23 cellular contexts compared by ENCODE assay signal in genomic region chr18:13184396-13184795, GRCh38. TPM values are rescaled to one million over a fixed set of nuclear protein-coding genes. Genes with fewer than 3 reads are reported as not detected.
A peak's percentile ranks its signal among the peaks of the same experiment; 100 is the strongest.
DNase-seq lines count a peak whose midpoint lies in the region; ATAC-seq, FAIRE-seq and TF ChIP-seq lines count a peak whose summit lies in the region.
"Had no signal": no experiment of that assay in that cellular context is flagged by ENCODE, and none has a peak within 500 bp of the region (broad histone marks: within the 10 kb centered on the region; RNA-seq: fewer than 3 reads in every experiment).

No MANE protein-coding gene starts in this region.

- H2AFZ ChIP-seq in HepG2 (ENCODE audit: low read length) (no peak overlapping the region), neuronal stem cell (ENCODE audit: low read length) (no peak overlapping the region)

- H4K91ac ChIP-seq in neuronal stem cell (ENCODE audit: low read depth, low read length, poor library complexity) = no peak overlapping the region

- no peak for TF ChIP-seq CTCF in liver (IDR thresholded peaks at IDR 0.05; ENCODE audit: low read depth, low read length, missing input control)
- TF ChIP-seq CTCF in HepG2 (CRISPR knock-in tag; IDR thresholded peaks at IDR 0.05) = no peak

- DNase-seq in HepG2 (ENCODE audit: low spot score) = no peak
- DNase-seq in neuronal stem cell (ENCODE audit: low spot score) = no peak
- DNase-seq in urothelium cell line (ENCODE audit: low spot score) = no peak
- DNase-seq: Calu3; CD4-positive, alpha-beta memory T cell; COR-L47; DMS53; DMS79 treated with DMSO at 0.1 percent for 48 hours; GF-D8; GOT3; HFFc6 had no signal

- H3K9me3 ChIP-seq in liver (ENCODE audit: control insufficient read depth in 4 of 4, low read length in 3 of 4) = no peaks in the 10 kb centered on the region
- H3K9me3 ChIP-seq in HepG2 (ENCODE audit: low read length) = no peaks in the 10 kb centered on the region
- no peaks in the 10 kb centered on the region for H3K9me3 ChIP-seq in neuronal stem cell (replicated peaks in 1 of 2; ENCODE audit: control insufficient read depth in 2 of 2, insufficient read depth in 1 of 2, low read depth in 1 of 2, low read length in 2 of 2)
- H3K9me3 ChIP-seq: BLaER1 treated with 17β-estradiol and CSF1 and Interleukin-3, amounts not matched to agents 10 nM and 100 nM; HAP-1 had no signal

- intact Hi-C loops in HepG2 (cut with micrococcal nuclease; ENCODE audit: unreplicated experiment) = no loop called here

- POLR2A ChIA-PET in HepG2 (lab: Yijun Ruan, JAX) = no interaction called here

- no peak overlapping the region for H2AK5ac ChIP-seq in neuronal stem cell (ENCODE audit: low read depth, low read length)

- no peak for FAIRE-seq in HepG2 (lab: Jason Lieb, UNC)
- peak; percentile 77 for FAIRE-seq in urothelium cell line (lab: Jason Lieb, UNC)
- FAIRE-seq: A204.1, GM12891, GM18507, H54 had no signal

- H3K27me3 ChIP-seq in liver (ENCODE audit: control insufficient read depth in 4 of 4, insufficient read depth in 4 of 4, low read length in 3 of 4) (no peaks in the 10 kb centered on the region), HepG2 (ENCODE audit: control insufficient read depth in 1 of 2, insufficient read depth in 2 of 2, low read length in 2 of 2) (no peaks in the 10 kb centered on the region), neuronal stem cell (ENCODE audit: control insufficient read depth in 3 of 3, insufficient read depth in 3 of 3, low read depth in 1 of 3, low read length in 3 of 3) (peaks cover 0 to 9% (median 0%) of the 10 kb centered on the region in 3 experiments)
- H3K27me3 ChIP-seq: BLaER1 treated with 17β-estradiol and CSF1 and Interleukin-3, amounts not matched to agents 10 nM and 100 nM had no signal

- no peaks in the 10 kb centered on the region for H4K20me1 ChIP-seq in HepG2 (ENCODE audit: insufficient read depth, low read length)
- H4K20me1 ChIP-seq: BLaER1 treated with 17β-estradiol and CSF1 and Interleukin-3, amounts not matched to agents 10 nM and 100 nM had no signal

- H3K36me3 ChIP-seq in liver (ENCODE audit: control insufficient read depth in 4 of 4, insufficient read depth in 3 of 4, low read depth in 1 of 4, low read length in 3 of 4) (no peaks in the 10 kb centered on the region), HepG2 (replicated peaks in 1 of 2; ENCODE audit: control insufficient read depth in 1 of 2, insufficient read depth in 2 of 2, low read length in 2 of 2) (no peaks in the 10 kb centered on the region), neuronal stem cell (replicated peaks in 1 of 2; ENCODE audit: control insufficient read depth in 2 of 2, insufficient read depth in 2 of 2, low read length in 2 of 2) (no peaks in the 10 kb centered on the region)
- H3K36me3 ChIP-seq: BLaER1 treated with 17β-estradiol and CSF1 and Interleukin-3, amounts not matched to agents 10 nM and 100 nM; HAP-1 had no signal

- H4K8ac ChIP-seq in neuronal stem cell (ENCODE audit: low read depth, low read length) = no peak overlapping the region

- H2BK5ac ChIP-seq in neuronal stem cell (ENCODE audit: low read length) = no peak overlapping the region

- no peak overlapping the region for H3K4me3 ChIP-seq in liver (ENCODE audit: low read depth in 1 of 3, low read length in 3 of 3)
- no peak overlapping the region for H3K4me3 ChIP-seq in HepG2 (replicated peaks in 1 of 3; ENCODE audit: insufficient read depth in 1 of 3, low read depth in 2 of 3, low read length in 3 of 3)
- no peak overlapping the region for H3K4me3 ChIP-seq in neuronal stem cell (ENCODE audit: low read length in 2 of 2)
- H3K4me3 ChIP-seq: BLaER1 treated with 17β-estradiol and CSF1 and Interleukin-3, amounts not matched to agents 10 nM and 100 nM; HAP-1 had no signal

- H3K79me1 ChIP-seq in neuronal stem cell (ENCODE audit: low read depth, low read length) = no peaks in the 10 kb centered on the region

- TF ChIP-seq RAD21 in liver (IDR thresholded peaks at IDR 0.05) = no peak
- no peak for TF ChIP-seq RAD21 in HepG2 (CRISPR knock-in tag; IDR thresholded peaks at IDR 0.05)

- H3K79me2 ChIP-seq in HepG2 (ENCODE audit: insufficient read depth, low read length) = no peaks in the 10 kb centered on the region

- in situ Hi-C loops in HepG2 (cut with HindIII; ENCODE audit: extremely low pct_ligation_motif_present, low pct_unique_long_range_greater_than_20kb) = no loop called here

- TF ChIP-seq POLR2A in HepG2 (IDR thresholded peaks at IDR 0.05; ENCODE audit: insufficient read depth in 1 of 2, low read depth in 2 of 2, low read length in 2 of 2) = no peak

- H2BK120ac ChIP-seq in neuronal stem cell (ENCODE audit: low read depth, low read length) = no peak overlapping the region

- ATAC-seq in HepG2 (no peak), GM18517 (IDR thresholded peaks at IDR 0.05; ENCODE audit: unreplicated experiment) (no peak), HG03520 (IDR thresholded peaks at IDR 0.05; ENCODE audit: unreplicated experiment) (no peak)

- H3K9ac ChIP-seq in liver (ENCODE audit: low read depth in 1 of 2, low read length in 2 of 2) = no peak overlapping the region
- H3K9ac ChIP-seq in HepG2 (ENCODE audit: insufficient read depth, low read depth, low read length) = no peak overlapping the region
- H3K9ac ChIP-seq in neuronal stem cell (ENCODE audit: low read depth, low read length, poor library complexity) = peak overlapping the region; percentile 60
- H3K9ac ChIP-seq: BLaER1 treated with 17β-estradiol and CSF1 and Interleukin-3, amounts not matched to agents 10 nM and 100 nM had no signal

- no peak for TF ChIP-seq EP300 in HepG2 (IDR thresholded peaks at IDR 0.05; ENCODE audit: low read depth in 2 of 2, low read length in 2 of 2)
- TF ChIP-seq EP300 in HepG2 (CRISPR knock-in tag; IDR thresholded peaks at IDR 0.05; ENCODE audit: borderline replicate concordance) = no peak

- no peak overlapping the region for H3K14ac ChIP-seq in neuronal stem cell (ENCODE audit: low read length)

- peaks cover 12 to 50% (median 43%) of the 10 kb centered on the region in 4 donors for H3K4me1 ChIP-seq in liver (ENCODE audit: control insufficient read depth in 4 of 4, insufficient read depth in 4 of 4, low read length in 3 of 4)
- H3K4me1 ChIP-seq in HepG2 (ENCODE audit: insufficient read depth, low read length) = peaks cover 67% of the 10 kb centered on the region
- peaks cover 0 to 2% of the 10 kb centered on the region in 2 donors for H3K4me1 ChIP-seq in neuronal stem cell (ENCODE audit: control insufficient read depth in 2 of 2, insufficient read depth in 1 of 2, low read depth in 1 of 2, low read length in 2 of 2)
- H3K4me1 ChIP-seq: BLaER1 treated with 17β-estradiol and CSF1 and Interleukin-3, amounts not matched to agents 10 nM and 100 nM; HAP-1 had no signal

- H3K18ac ChIP-seq in neuronal stem cell (ENCODE audit: low read length) = peak overlapping the region; percentile 85

- peak overlapping the region; percentile 52 to 89 for H3K27ac ChIP-seq in liver (ENCODE audit: low read depth in 1 of 2, low read length in 2 of 2)
- H3K27ac ChIP-seq in HepG2 (ENCODE audit: extremely low read length, insufficient read depth, low read length) = no peak overlapping the region
- no peak overlapping the region for H3K27ac ChIP-seq in neuronal stem cell (replicated peaks; ENCODE audit: low read length)
- H3K27ac ChIP-seq: 22Rv1; BLaER1 treated with 17β-estradiol and CSF1 and Interleukin-3, amounts not matched to agents 10 nM and 100 nM had no signal

- H3K4me2 ChIP-seq in HepG2 (ENCODE audit: low read depth, low read length) = no peak overlapping the region
- no peak overlapping the region for H3K4me2 ChIP-seq in neuronal stem cell (ENCODE audit: insufficient read depth, low read length, poor library complexity, severe bottlenecking)
- H3K4me2 ChIP-seq: BLaER1 treated with 17β-estradiol and CSF1 and Interleukin-3, amounts not matched to agents 10 nM and 100 nM had no signal

- no peak overlapping the region for H3K4ac ChIP-seq in neuronal stem cell (ENCODE audit: low read length)

- CTCF ChIA-PET in HepG2 (lab: Yijun Ruan, JAX; ENCODE audit: low intra/inter-chr PET ratio, low total read pairs) = no interaction called here

- H2BK15ac ChIP-seq in neuronal stem cell (ENCODE audit: low read length) = peak overlapping the region; percentile 33

- WGBS in liver = 95% methylated on average over 9 of the region's 9 CpGs
- WGBS in HepG2 (ENCODE audit: low lambda C conversion rate) = 94% methylated on average over 5 of the region's 9 CpGs
- no CpG with 5 or more reads among the region's 9 CpGs for WGBS in neuronal stem cell (ENCODE audit: extremely low coverage in 2 of 2, insufficient read length in 2 of 2, insufficient replicate concordance in 1 of 2), 2 donors

- H2BK12ac ChIP-seq in neuronal stem cell (ENCODE audit: low read length) = no peak overlapping the region

- BruUV-seq in HepG2 (replicated peaks; lab: Mats Ljungman, UMichigan) = no TSS peak

- H3K23ac ChIP-seq in neuronal stem cell (ENCODE audit: low read depth, low read length, poor library complexity) = no peak overlapping the region

TF ChIP-seq in HepG2, 621 proteins besides CTCF, POLR2A, EP300 and RAD21 (continues in another document):
- no peak for TF ChIP-seq POLR2G (IDR thresholded peaks at IDR 0.05; ENCODE audit: low read depth, low read length)

RNA-seq across cellular contexts. Expression of gene LDLRAD4, which starts 34.2 kb away (rescaled TPM):
- total RNA-seq in liver = 10 to 100 TPM; 15.6 to 41.7 TPM
- polyA plus RNA-seq in liver = 1 to 10 TPM; 4.8 to 9.8 TPM
- total RNA-seq in HepG2 (2016; rRNA removed; fragmentation: Illumina TruSeq; extraction: Trizol) = 10.4 and 13.6 TPM in 2 replicates
- total RNA-seq in HepG2 (2016; cell fraction: cytosol; rRNA removed; fragmentation: Illumina TruSeq; extraction: Trizol; ENCODE audit: low read depth) = 6.1 and 8.9 TPM in 2 replicates
- total RNA-seq in HepG2 (2016; cell fraction: insoluble cytoplasmic fraction; rRNA removed; fragmentation: Illumina TruSeq; extraction: Trizol) = 12.4 and 15.9 TPM in 2 replicates
- total RNA-seq in HepG2 (2016; cell fraction: membrane; rRNA removed; fragmentation: Illumina TruSeq; extraction: Trizol) = 11.2 and 12.8 TPM in 2 replicates
- total RNA-seq in HepG2 (2016; cell fraction: nucleus; rRNA removed; fragmentation: Illumina TruSeq; extraction: Trizol) = 18.3 and 32.5 TPM in 2 replicates
- polyA plus RNA-seq in HepG2 (2011; rRNA removed) = 11.8 and 20.9 TPM in 2 replicates
- polyA plus RNA-seq in HepG2 (2011; cell fraction: cytosol; rRNA removed) = 7.9 and 14.0 TPM in 2 replicates
- 35.4 and 60.5 TPM in 2 replicates for polyA plus RNA-seq in HepG2 (2011; cell fraction: nucleus; rRNA removed)
- polyA plus RNA-seq in HepG2 (2012) = 7.9 and 15.6 TPM in 2 replicates
- 9.0 and 9.7 TPM in 2 replicates for polyA plus RNA-seq in HepG2 (2016; cell fraction: cytosol; fragmentation: Illumina TruSeq; extraction: Trizol; ENCODE audit: low read depth)
- 12.7 and 13.9 TPM in 2 replicates for polyA plus RNA-seq in HepG2 (2016; cell fraction: insoluble cytoplasmic fraction; fragmentation: Illumina TruSeq; extraction: Trizol; ENCODE audit: low read depth)
- polyA plus RNA-seq in HepG2 (2016; cell fraction: membrane; fragmentation: Illumina TruSeq; extraction: Trizol; ENCODE audit: low read depth) = 12.9 and 14.9 TPM in 2 replicates
- 20.5 and 30.2 TPM in 2 replicates for polyA plus RNA-seq in HepG2 (2016; cell fraction: nucleus; fragmentation: Illumina TruSeq; extraction: Trizol; ENCODE audit: insufficient read depth, low read depth)
- polyA minus RNA-seq in HepG2 (2011; rRNA and poly(A)+ RNA removed; ENCODE audit: low replicate concordance) = 0.19 and 17.1 TPM in 2 replicates
- polyA minus RNA-seq in HepG2 (2011; cell fraction: cytosol; rRNA and poly(A)+ RNA removed) = 5.8 and 10.2 TPM in 2 replicates
- 34.9 and 52.0 TPM in 2 replicates for polyA minus RNA-seq in HepG2 (2011; cell fraction: nucleus; rRNA and poly(A)+ RNA removed)
- 1.5 TPM for polyA plus RNA-seq in neuronal stem cell (2013, experiment 1 of 2)
- polyA plus RNA-seq in neuronal stem cell (2013, experiment 2 of 2) = 1.1 TPM
- total RNA-seq: G401, HFFc6 had no signal
- polyA plus RNA-seq: AG04450 had no signal

Comparison
In these comparisons a context has a peak if more than half of its experiments do, and no peak if none do; other contexts are left out.
1. H3K27ac ChIP-seq: peak in liver (2 of 2); none in HepG2 (single experiment) and neuronal stem cell (single experiment).